Comparison of ENCODE assay signal across 1 cellular context in the genomic region with DNA sequence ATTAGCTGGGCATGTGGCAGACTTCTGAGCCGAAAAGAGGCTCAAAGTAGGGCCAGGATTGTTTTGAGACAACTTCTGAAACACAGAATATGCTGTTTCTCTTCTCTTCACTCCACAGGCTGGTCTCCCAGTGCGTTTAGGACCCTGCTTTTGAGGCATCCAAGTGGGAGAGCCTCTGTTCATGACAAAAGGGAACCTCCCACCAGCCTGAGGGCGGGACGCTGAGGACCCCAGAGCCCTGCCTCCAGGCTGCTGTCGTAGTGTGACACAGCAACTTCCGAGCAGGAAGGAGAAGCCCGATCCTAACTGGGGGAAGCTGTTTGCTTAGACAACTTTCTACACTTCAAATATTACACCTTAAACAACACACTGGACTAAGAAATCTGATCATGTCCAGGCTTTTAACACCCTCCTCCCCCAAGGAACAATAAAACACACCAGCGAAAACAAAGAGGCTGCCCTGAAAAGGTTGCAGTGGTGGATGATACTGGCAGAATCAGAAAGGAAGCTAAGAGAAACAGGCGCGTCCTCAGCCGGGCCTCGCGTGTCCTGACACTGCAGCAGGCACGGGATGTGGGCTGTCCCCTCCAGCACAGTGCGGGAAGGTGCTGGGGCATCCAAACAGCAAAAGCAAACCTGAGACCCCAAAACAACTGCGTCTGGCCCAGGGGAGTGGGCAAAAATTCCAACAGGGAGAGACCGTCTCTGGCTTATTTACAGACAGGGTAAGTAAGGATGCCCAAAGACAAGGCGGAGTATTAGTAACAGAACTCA.
TF ChIP-seq lines count a peak whose summit lies in the region.

No MANE protein-coding gene starts in this region.

TF ChIP-seq in K562, 482 proteins besides CTCF, POLR2A, EP300 and RAD21 (continued from another document and continues in another):
- TF ChIP-seq, protein P1, sequence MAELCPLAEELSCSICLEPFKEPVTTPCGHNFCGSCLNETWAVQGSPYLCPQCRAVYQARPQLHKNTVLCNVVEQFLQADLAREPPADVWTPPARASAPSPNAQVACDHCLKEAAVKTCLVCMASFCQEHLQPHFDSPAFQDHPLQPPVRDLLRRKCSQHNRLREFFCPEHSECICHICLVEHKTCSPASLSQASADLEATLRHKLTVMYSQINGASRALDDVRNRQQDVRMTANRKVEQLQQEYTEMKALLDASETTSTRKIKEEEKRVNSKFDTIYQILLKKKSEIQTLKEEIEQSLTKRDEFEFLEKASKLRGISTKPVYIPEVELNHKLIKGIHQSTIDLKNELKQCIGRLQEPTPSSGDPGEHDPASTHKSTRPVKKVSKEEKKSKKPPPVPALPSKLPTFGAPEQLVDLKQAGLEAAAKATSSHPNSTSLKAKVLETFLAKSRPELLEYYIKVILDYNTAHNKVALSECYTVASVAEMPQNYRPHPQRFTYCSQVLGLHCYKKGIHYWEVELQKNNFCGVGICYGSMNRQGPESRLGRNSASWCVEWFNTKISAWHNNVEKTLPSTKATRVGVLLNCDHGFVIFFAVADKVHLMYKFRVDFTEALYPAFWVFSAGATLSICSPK (IDR thresholded peaks at IDR 0.05; ENCODE audit: borderline replicate concordance), result no peak
- peak; percentile 73 for TF ChIP-seq CHD1 (IDR thresholded peaks at IDR 0.05; ENCODE audit: low read length)
- TF ChIP-seq TAF9B (IDR thresholded peaks at IDR 0.05; ENCODE audit: partially characterized antibody), result peak; percentile 56
- no peak for TF ChIP-seq ZNF583 (CRISPR knock-in tag; IDR thresholded peaks at IDR 0.05)
- TF ChIP-seq SRSF9 (IDR thresholded peaks at IDR 0.05; ENCODE audit: borderline replicate concordance, low read depth, low read length), result no peak
- TF ChIP-seq ZNF589 (CRISPR knock-in tag; IDR thresholded peaks at IDR 0.05; ENCODE audit: low read depth), result 0 out of 2 replicates have a peak, but pooled peaks have one; percentile 53
- 0 out of 4 replicates have a peak, but pooled peaks of 1 of the 2 experiments have one; percentile 12 for TF ChIP-seq MAZ (CRISPR knock-in tag; conservative IDR thresholded peaks at IDR 0.05 in 1 of 2, IDR thresholded peaks at IDR 0.05 in 1 of 2)
- TF ChIP-seq MYBL2 (IDR thresholded peaks at IDR 0.05; ENCODE audit: low read depth), result no peak
- TF ChIP-seq MYBL2 (CRISPR knock-in tag; IDR thresholded peaks at IDR 0.05; ENCODE audit: borderline replicate concordance), result no peak
- peak; percentile 86 for TF ChIP-seq MAFG (tag; conservative IDR thresholded peaks at IDR 0.05)
- TF ChIP-seq CREM (IDR thresholded peaks at IDR 0.05; ENCODE audit: low read depth), result peak; percentile 78
- TF ChIP-seq FOXP1 (CRISPR knock-in tag; IDR thresholded peaks at IDR 0.05), result peak; percentile 61; the same call in 1 of the 2 replicates
- no peak for TF ChIP-seq SMAD1 (IDR thresholded peaks at IDR 0.05; ENCODE audit: low read depth, low read length, partially characterized antibody)
- TF ChIP-seq ZNF134 (CRISPR knock-in tag; conservative IDR thresholded peaks at IDR 0.05), result peak; percentile 47; the same call in 1 of the 2 replicates
- no peak for TF ChIP-seq NCOA1 (IDR thresholded peaks at IDR 0.05; ENCODE audit: low read depth)
- TF ChIP-seq BACH1 (tag; IDR thresholded peaks at IDR 0.05), result peak; percentile 64; the same call in 1 of the 2 replicates
- TF ChIP-seq TBL1XR1 (IDR thresholded peaks at IDR 0.05; ENCODE audit: low read length in 2 of 2), result no peak
- TF ChIP-seq TARDBP (IDR thresholded peaks at IDR 0.05), result no peak
- peak; percentile 69 for TF ChIP-seq POLR2G (IDR thresholded peaks at IDR 0.05; ENCODE audit: low read depth, low read length)
- TF ChIP-seq, protein P2, sequence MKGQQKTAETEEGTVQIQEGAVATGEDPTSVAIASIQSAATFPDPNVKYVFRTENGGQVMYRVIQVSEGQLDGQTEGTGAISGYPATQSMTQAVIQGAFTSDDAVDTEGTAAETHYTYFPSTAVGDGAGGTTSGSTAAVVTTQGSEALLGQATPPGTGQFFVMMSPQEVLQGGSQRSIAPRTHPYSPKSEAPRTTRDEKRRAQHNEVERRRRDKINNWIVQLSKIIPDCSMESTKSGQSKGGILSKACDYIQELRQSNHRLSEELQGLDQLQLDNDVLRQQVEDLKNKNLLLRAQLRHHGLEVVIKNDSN (CRISPR knock-in tag; IDR thresholded peaks at IDR 0.05), result peak; percentile 39; the same call in 1 of the 2 replicates
- TF ChIP-seq NCOA6 (IDR thresholded peaks at IDR 0.05), result no peak
- TF ChIP-seq NCOA2 (IDR thresholded peaks at IDR 0.05; ENCODE audit: partially characterized antibody in 2 of 2), result no peak
- no peak for TF ChIP-seq MYC (IDR thresholded peaks at IDR 0.05; ENCODE audit: low read depth, low read length)
- TF ChIP-seq MYC (CRISPR knock-in tag; IDR thresholded peaks at IDR 0.05; ENCODE audit: borderline replicate concordance, low read depth), result no peak
- TF ChIP-seq PHF8 (IDR thresholded peaks at IDR 0.05; ENCODE audit: borderline replicate concordance, low read length), result peak; percentile 50; the same call in 1 of the 2 replicates
- TF ChIP-seq, protein P3, sequence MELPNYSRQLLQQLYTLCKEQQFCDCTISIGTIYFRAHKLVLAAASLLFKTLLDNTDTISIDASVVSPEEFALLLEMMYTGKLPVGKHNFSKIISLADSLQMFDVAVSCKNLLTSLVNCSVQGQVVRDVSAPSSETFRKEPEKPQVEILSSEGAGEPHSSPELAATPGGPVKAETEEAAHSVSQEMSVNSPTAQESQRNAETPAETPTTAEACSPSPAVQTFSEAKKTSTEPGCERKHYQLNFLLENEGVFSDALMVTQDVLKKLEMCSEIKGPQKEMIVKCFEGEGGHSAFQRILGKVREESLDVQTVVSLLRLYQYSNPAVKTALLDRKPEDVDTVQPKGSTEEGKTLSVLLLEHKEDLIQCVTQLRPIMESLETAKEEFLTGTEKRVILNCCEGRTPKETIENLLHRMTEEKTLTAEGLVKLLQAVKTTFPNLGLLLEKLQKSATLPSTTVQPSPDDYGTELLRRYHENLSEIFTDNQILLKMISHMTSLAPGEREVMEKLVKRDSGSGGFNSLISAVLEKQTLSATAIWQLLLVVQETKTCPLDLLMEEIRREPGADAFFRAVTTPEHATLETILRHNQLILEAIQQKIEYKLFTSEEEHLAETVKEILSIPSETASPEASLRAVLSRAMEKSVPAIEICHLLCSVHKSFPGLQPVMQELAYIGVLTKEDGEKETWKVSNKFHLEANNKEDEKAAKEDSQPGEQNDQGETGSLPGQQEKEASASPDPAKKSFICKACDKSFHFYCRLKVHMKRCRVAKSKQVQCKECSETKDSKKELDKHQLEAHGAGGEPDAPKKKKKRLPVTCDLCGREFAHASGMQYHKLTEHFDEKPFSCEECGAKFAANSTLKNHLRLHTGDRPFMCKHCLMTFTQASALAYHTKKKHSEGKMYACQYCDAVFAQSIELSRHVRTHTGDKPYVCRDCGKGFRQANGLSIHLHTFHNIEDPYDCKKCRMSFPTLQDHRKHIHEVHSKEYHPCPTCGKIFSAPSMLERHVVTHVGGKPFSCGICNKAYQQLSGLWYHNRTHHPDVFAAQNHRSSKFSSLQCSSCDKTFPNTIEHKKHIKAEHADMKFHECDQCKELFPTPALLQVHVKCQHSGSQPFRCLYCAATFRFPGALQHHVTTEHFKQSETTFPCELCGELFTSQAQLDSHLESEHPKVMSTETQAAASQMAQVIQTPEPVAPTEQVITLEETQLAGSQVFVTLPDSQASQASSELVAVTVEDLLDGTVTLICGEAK (IDR thresholded peaks at IDR 0.05), result peak; percentile 60
- TF ChIP-seq, protein P3 (CRISPR knock-in tag; IDR thresholded peaks at IDR 0.05), result no peak
- peak; percentile 56 for TF ChIP-seq RBBP5 (IDR thresholded peaks at IDR 0.05; ENCODE audit: borderline replicate concordance, insufficient read depth, low read length, poor library complexity, severe bottlenecking)
- 0 out of 4 replicates have a peak, but pooled peaks of 1 of the 2 experiments have one; percentile 55 for TF ChIP-seq SIN3A (IDR thresholded peaks at IDR 0.05; ENCODE audit: borderline replicate concordance in 2 of 2, control insufficient read depth in 1 of 2, low read depth in 2 of 2, low read length in 2 of 2)
- TF ChIP-seq ZNF639 (CRISPR knock-in tag; conservative IDR thresholded peaks at IDR 0.05 in 1 of 2, IDR thresholded peaks at IDR 0.05 in 1 of 2), result 0 out of 4 replicates have a peak, but pooled peaks of 1 of the 2 experiments have one; percentile 17
- TF ChIP-seq, protein P4, sequence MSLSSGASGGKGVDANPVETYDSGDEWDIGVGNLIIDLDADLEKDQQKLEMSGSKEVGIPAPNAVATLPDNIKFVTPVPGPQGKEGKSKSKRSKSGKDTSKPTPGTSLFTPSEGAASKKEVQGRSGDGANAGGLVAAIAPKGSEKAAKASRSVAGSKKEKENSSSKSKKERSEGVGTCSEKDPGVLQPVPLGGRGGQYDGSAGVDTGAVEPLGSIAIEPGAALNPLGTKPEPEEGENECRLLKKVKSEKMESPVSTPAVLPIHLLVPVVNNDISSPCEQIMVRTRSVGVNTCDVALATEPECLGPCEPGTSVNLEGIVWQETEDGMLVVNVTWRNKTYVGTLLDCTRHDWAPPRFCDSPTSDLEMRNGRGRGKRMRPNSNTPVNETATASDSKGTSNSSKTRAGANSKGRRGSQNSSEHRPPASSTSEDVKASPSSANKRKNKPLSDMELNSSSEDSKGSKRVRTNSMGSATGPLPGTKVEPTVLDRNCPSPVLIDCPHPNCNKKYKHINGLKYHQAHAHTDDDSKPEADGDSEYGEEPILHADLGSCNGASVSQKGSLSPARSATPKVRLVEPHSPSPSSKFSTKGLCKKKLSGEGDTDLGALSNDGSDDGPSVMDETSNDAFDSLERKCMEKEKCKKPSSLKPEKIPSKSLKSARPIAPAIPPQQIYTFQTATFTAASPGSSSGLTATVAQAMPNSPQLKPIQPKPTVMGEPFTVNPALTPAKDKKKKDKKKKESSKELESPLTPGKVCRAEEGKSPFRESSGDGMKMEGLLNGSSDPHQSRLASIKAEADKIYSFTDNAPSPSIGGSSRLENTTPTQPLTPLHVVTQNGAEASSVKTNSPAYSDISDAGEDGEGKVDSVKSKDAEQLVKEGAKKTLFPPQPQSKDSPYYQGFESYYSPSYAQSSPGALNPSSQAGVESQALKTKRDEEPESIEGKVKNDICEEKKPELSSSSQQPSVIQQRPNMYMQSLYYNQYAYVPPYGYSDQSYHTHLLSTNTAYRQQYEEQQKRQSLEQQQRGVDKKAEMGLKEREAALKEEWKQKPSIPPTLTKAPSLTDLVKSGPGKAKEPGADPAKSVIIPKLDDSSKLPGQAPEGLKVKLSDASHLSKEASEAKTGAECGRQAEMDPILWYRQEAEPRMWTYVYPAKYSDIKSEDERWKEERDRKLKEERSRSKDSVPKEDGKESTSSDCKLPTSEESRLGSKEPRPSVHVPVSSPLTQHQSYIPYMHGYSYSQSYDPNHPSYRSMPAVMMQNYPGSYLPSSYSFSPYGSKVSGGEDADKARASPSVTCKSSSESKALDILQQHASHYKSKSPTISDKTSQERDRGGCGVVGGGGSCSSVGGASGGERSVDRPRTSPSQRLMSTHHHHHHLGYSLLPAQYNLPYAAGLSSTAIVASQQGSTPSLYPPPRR (CRISPR knock-in tag; IDR thresholded peaks at IDR 0.05; ENCODE audit: borderline replicate concordance), result 0 out of 2 replicates have a peak, but pooled peaks have one; percentile 20
- TF ChIP-seq TRIM24 (IDR thresholded peaks at IDR 0.05), result no peak
- TF ChIP-seq NFE2 (IDR thresholded peaks at IDR 0.05; ENCODE audit: low read depth), result peak; percentile 98
- TF ChIP-seq SLC30A9 (CRISPR knock-in tag; IDR thresholded peaks at IDR 0.05), result no peak
- TF ChIP-seq NR4A1 (CRISPR knock-in tag; IDR thresholded peaks at IDR 0.05), result no peak
- 0 out of 2 replicates have a peak, but pooled peaks have one; percentile 69 for TF ChIP-seq NR4A1 (tag; IDR thresholded peaks at IDR 0.05)
- peak; percentile 48; the same call in 1 of the 2 replicates for TF ChIP-seq POLR2AphosphoS2 (IDR thresholded peaks at IDR 0.05; ENCODE audit: low read length)
- TF ChIP-seq, protein P5, sequence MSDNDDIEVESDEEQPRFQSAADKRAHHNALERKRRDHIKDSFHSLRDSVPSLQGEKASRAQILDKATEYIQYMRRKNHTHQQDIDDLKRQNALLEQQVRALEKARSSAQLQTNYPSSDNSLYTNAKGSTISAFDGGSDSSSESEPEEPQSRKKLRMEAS (CRISPR knock-in tag; IDR thresholded peaks at IDR 0.05), result peak; percentile 35; the same call in 1 of the 2 replicates
- peak; percentile 72 for TF ChIP-seq TAF1 (IDR thresholded peaks at IDR 0.05; ENCODE audit: control insufficient read depth, extremely low read depth, insufficient read depth, low read length, severe bottlenecking)
- TF ChIP-seq ETV5 (CRISPR knock-in tag; IDR thresholded peaks at IDR 0.05; ENCODE audit: low read depth), result peak; percentile 70
- TF ChIP-seq ELF1 (tag; IDR thresholded peaks at IDR 0.05), result peak; percentile 56
- no peak for TF ChIP-seq PRMT5 (CRISPR knock-in tag; IDR thresholded peaks at IDR 0.05)
